Comparison of ENCODE assay signal across 15 cellular contexts in genomic region chr4:147492761-147493160, GRCh38. TPM values are rescaled to one million over a fixed set of nuclear protein-coding genes. Genes with fewer than 3 reads are reported as not detected.
DNase-seq lines count a peak whose midpoint lies in the region; ATAC-seq and TF ChIP-seq lines count a peak whose summit lies in the region.
"Had no signal": no experiment of that assay in that cellular context is flagged by ENCODE, and none has a peak within 500 bp of the region (broad histone marks: within the 10 kb centered on the region; RNA-seq: fewer than 3 reads in every experiment).

No MANE protein-coding gene starts in this region.

- H3K36me3 ChIP-seq in lower lobe of right lung: no peaks in the 10 kb centered on the region
- no peaks in the 10 kb centered on the region for H3K36me3 ChIP-seq in uterus

- H3K27me3 ChIP-seq in lower lobe of right lung (ENCODE audit: low read depth) (no peaks in the 10 kb centered on the region), uterus (no peaks in the 10 kb centered on the region)
- H3K27me3 ChIP-seq: dorsolateral prefrontal cortex had no signal

- H3K4me3 ChIP-seq in coronary artery: peak overlapping the region; percentile 52
- H3K4me3 ChIP-seq in lower lobe of right lung: no peak overlapping the region
- H3K4me3 ChIP-seq in uterus: no peak overlapping the region
- H3K4me3 ChIP-seq: dorsolateral prefrontal cortex, mucosa of descending colon had no signal

- peak overlapping the region; percentile 25 to 70 for H3K27ac ChIP-seq in coronary artery
- peak overlapping the region; percentile 26 for H3K27ac ChIP-seq in lower lobe of right lung
- H3K27ac ChIP-seq in uterus: peak overlapping the region; percentile 38 to 47

- intact Hi-C loops in lower lobe of right lung (cut with DNase I) (no loop called here), uterus (cut with DNase I; ENCODE audit: low total_unique reads) (no loop called here)

- no peak for TF ChIP-seq POLR2A in uterus (IDR thresholded peaks at IDR 0.05)

- no peak overlapping the region for H3K4me3 Mint-ChIP-seq in T-helper 17 cell

- ATAC-seq in HG03432 (IDR thresholded peaks at IDR 0.05; ENCODE audit: unreplicated experiment) (peak; percentile 58), lower lobe of right lung (peak; percentile 31 to 56), T-helper 17 cell (no peak)
- ATAC-seq: mucosa of descending colon had no signal

- H3K4me1 ChIP-seq in lower lobe of right lung (peaks cover 6% of the 10 kb centered on the region), uterus (peaks cover 0 to 11% of the 10 kb centered on the region in 2 donors)

- TF ChIP-seq CTCF in coronary artery (IDR thresholded peaks at IDR 0.05): no peak
- no peak for TF ChIP-seq CTCF in lower lobe of right lung (IDR thresholded peaks at IDR 0.05)
- TF ChIP-seq CTCF in uterus (IDR thresholded peaks at IDR 0.05): no peak

- H3K36me3 Mint-ChIP-seq in T-helper 17 cell (ENCODE audit: low read depth): no peaks in the 10 kb centered on the region

- no peak overlapping the region for H3K27ac Mint-ChIP-seq in T-helper 17 cell

- no peaks in the 10 kb centered on the region for H3K4me1 Mint-ChIP-seq in T-helper 17 cell

- DNase-seq in coronary artery (ENCODE audit: low spot score) (peak; percentile 86), lower lobe of right lung (no peak), uterus (peak; percentile 46 to 60), NCI-H2081 (lab: John Stamatoyannopoulos, UW) (no peak), T-helper 17 cell (no peak), 8988T (no peak), T-helper 1 cell (no peak)
- DNase-seq: activated CD8-positive, alpha-beta memory T cell treated with anti-CD3 and anti-CD28 coated beads for 24 hours; activated naive CD4-positive, alpha-beta T cell treated with Interleukin-2 at 50 U/mL for 16 hours; dorsolateral prefrontal cortex; KG1; mucosa of descending colon; NCI-H2171; T1000 had no signal

- H3K27me3 Mint-ChIP-seq in T-helper 17 cell: peaks cover 17% of the 10 kb centered on the region

- H3K9me3 ChIP-seq in lower lobe of right lung (no peaks in the 10 kb centered on the region), uterus (no peaks in the 10 kb centered on the region), T-helper 17 cell (ENCODE audit: control insufficient read depth, low read length, poor library complexity, severe bottlenecking) (no peaks in the 10 kb centered on the region)
- H3K9me3 ChIP-seq: mucosa of descending colon had no signal

RNA-seq across cellular contexts. Expression of gene EDNRA, which starts 11.9 kb away (rescaled TPM):
- total RNA-seq in lower lobe of right lung: 25.7 TPM
- 100 to 1,000 TPM in 1 of 4 donors, 10 to 100 TPM in 2, 1 to 10 TPM in 1; 9.7 to 206 (median 42.0) TPM for total RNA-seq in uterus
- not detected for total RNA-seq in T-helper 17 cell

Comparison
In these comparisons a context has a peak if more than half of its experiments do, and no peak if none do; other contexts are left out.
1. DNase-seq: peak in coronary artery (single experiment) and uterus (2 of 2); none in lower lobe of right lung (single experiment), NCI-H2081 (0 of 2), T-helper 17 cell (0 of 3), 8988T (single experiment) and T-helper 1 cell (0 of 5).
2. RNA of gene EDNRA, which starts 11.9 kb away (total RNA-seq): 9.7 to 206 TPM in uterus and 25.7 TPM in lower lobe of right lung (single experiment); not detected in T-helper 17 cell; every median in the first group is over 10 times any median in the second.
3. Peak in every context shown above with its lines, with median percentiles within 50 percentile points of each other: H3K27ac ChIP-seq.